ENCODE assay signal across 1 cellular context in genomic region chr19:12639901-12640613, GRCh38.
TF ChIP-seq lines count a peak whose summit lies in the region.

No MANE protein-coding gene starts in this region.

TF ChIP-seq in HepG2, 621 proteins besides CTCF, POLR2A, EP300 and RAD21 (continued from another document and continues in another):
- TF ChIP-seq, protein P1, sequence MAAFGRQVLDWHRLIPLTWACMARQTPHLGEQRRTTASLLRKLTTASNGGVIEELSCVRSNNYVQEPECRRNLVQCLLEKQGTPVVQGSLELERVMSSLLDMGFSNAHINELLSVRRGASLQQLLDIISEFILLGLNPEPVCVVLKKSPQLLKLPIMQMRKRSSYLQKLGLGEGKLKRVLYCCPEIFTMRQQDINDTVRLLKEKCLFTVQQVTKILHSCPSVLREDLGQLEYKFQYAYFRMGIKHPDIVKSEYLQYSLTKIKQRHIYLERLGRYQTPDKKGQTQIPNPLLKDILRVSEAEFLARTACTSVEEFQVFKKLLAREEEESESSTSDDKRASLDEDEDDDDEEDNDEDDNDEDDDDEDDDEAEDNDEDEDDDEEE (CRISPR knock-in tag; IDR thresholded peaks at IDR 0.05), result 0 out of 2 replicates have a peak, but pooled peaks have one; percentile 41
- no peak for TF ChIP-seq ZFP1 (CRISPR knock-in tag; IDR thresholded peaks at IDR 0.05)
- no peak for TF ChIP-seq HDAC6 (IDR thresholded peaks at IDR 0.05; ENCODE audit: low read depth, low read length)
- peak; percentile 48 for TF ChIP-seq HNRNPLL (IDR thresholded peaks at IDR 0.05; ENCODE audit: low read depth, low read length, poor library complexity, severe bottlenecking)
- TF ChIP-seq ZNF121 (CRISPR knock-in tag; IDR thresholded peaks at IDR 0.05), result peak; percentile 67
- peak; percentile 90 to 91 for TF ChIP-seq HMGXB4 (CRISPR knock-in tag; IDR thresholded peaks at IDR 0.05; ENCODE audit: borderline replicate concordance in 1 of 2, low read depth in 1 of 2)
- no peak for TF ChIP-seq ISL2 (CRISPR knock-in tag; IDR thresholded peaks at IDR 0.05)
- TF ChIP-seq SP4 (CRISPR knock-in tag; IDR thresholded peaks at IDR 0.05), result no peak
- 0 out of 2 replicates have a peak, but pooled peaks have one; percentile 60 for TF ChIP-seq ZNF34 (CRISPR knock-in tag; IDR thresholded peaks at IDR 0.05; ENCODE audit: borderline replicate concordance)
- TF ChIP-seq UBTF (CRISPR knock-in tag; IDR thresholded peaks at IDR 0.05), result peak; percentile 100
- TF ChIP-seq FOSL2 (CRISPR knock-in tag; IDR thresholded peaks at IDR 0.05), result peak; percentile 19; the same call in 1 of the 2 replicates
- TF ChIP-seq ZNF124 (CRISPR knock-in tag; IDR thresholded peaks at IDR 0.05), result peak; percentile 65; the same call in 1 of the 2 replicates
- TF ChIP-seq IKZF4 (CRISPR knock-in tag; IDR thresholded peaks at IDR 0.05; ENCODE audit: borderline replicate concordance, low read depth, not compliant biosample characterization), result peak; percentile 57
- 0 out of 2 replicates have a peak, but pooled peaks have one; percentile 4 for TF ChIP-seq HIVEP1 (CRISPR knock-in tag; IDR thresholded peaks at IDR 0.05)
- TF ChIP-seq ISX (CRISPR knock-in tag; conservative IDR thresholded peaks at IDR 0.05), result no peak
- no peak for TF ChIP-seq ZNF567 (CRISPR knock-in tag; IDR thresholded peaks at IDR 0.05; ENCODE audit: borderline replicate concordance)
- no peak for TF ChIP-seq POLR2AphosphoS2 (IDR thresholded peaks at IDR 0.05; ENCODE audit: low read depth, low read length)
- no peak for TF ChIP-seq POLR2G (IDR thresholded peaks at IDR 0.05; ENCODE audit: low read depth, low read length)
- TF ChIP-seq MXD4 (CRISPR knock-in tag; IDR thresholded peaks at IDR 0.05), result 0 out of 2 replicates have a peak, but pooled peaks have one; percentile 38
- no peak for TF ChIP-seq ZNF496 (CRISPR knock-in tag; IDR thresholded peaks at IDR 0.05; ENCODE audit: insufficient replicate concordance)
- peak; percentile 49 for TF ChIP-seq GABPB1 (CRISPR knock-in tag; IDR thresholded peaks at IDR 0.05)
- no peak for TF ChIP-seq ZNF569 (CRISPR knock-in tag; IDR thresholded peaks at IDR 0.05; ENCODE audit: borderline replicate concordance)
- no peak for TF ChIP-seq GABPA (IDR thresholded peaks at IDR 0.05; ENCODE audit: low read depth, low read length)
- 0 out of 2 replicates have a peak, but pooled peaks have one; percentile 31 for TF ChIP-seq GABPA (CRISPR knock-in tag; IDR thresholded peaks at IDR 0.05; ENCODE audit: low read depth)
- TF ChIP-seq ZBTB38 (CRISPR knock-in tag; IDR thresholded peaks at IDR 0.05), result peak; percentile 98
- 0 out of 2 replicates have a peak, but pooled peaks have one; percentile 53 for TF ChIP-seq ZSCAN29 (CRISPR knock-in tag; conservative IDR thresholded peaks at IDR 0.05)
- peak; percentile 36; the same call in 1 of the 2 replicates for TF ChIP-seq ZNF350 (CRISPR knock-in tag; IDR thresholded peaks at IDR 0.05; ENCODE audit: borderline replicate concordance, low read depth)
- TF ChIP-seq ZNF331 (CRISPR knock-in tag; IDR thresholded peaks at IDR 0.05), result 0 out of 2 replicates have a peak, but pooled peaks have one; percentile 37
- TF ChIP-seq, protein P2, sequence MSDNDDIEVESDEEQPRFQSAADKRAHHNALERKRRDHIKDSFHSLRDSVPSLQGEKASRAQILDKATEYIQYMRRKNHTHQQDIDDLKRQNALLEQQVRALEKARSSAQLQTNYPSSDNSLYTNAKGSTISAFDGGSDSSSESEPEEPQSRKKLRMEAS (IDR thresholded peaks at IDR 0.05), result peak; percentile 58; the same call in 1 of the 2 replicates
- TF ChIP-seq RBM22 (optimal IDR thresholded peaks at IDR 0.05; ENCODE audit: low read length), result no peak
- TF ChIP-seq HMGXB3 (CRISPR knock-in tag; IDR thresholded peaks at IDR 0.05; ENCODE audit: borderline replicate concordance), result peak; percentile 35; the same call in 1 of the 2 replicates
- TF ChIP-seq SOX5 (CRISPR knock-in tag; IDR thresholded peaks at IDR 0.05; ENCODE audit: borderline replicate concordance), result 0 out of 2 replicates have a peak, but pooled peaks have one; percentile 24
- TF ChIP-seq GATAD2A (CRISPR knock-in tag; IDR thresholded peaks at IDR 0.05), result peak; percentile 36; the same call in 1 of the 2 replicates
- no peak for TF ChIP-seq KIAA2018 (CRISPR knock-in tag; IDR thresholded peaks at IDR 0.05; ENCODE audit: borderline replicate concordance)
- peak; percentile 47; the same call in 1 of the 2 replicates for TF ChIP-seq ARHGAP35 (CRISPR knock-in tag; IDR thresholded peaks at IDR 0.05; ENCODE audit: borderline replicate concordance)
- no peak for TF ChIP-seq SMAD9 (CRISPR knock-in tag; IDR thresholded peaks at IDR 0.05)
- TF ChIP-seq, protein P3, sequence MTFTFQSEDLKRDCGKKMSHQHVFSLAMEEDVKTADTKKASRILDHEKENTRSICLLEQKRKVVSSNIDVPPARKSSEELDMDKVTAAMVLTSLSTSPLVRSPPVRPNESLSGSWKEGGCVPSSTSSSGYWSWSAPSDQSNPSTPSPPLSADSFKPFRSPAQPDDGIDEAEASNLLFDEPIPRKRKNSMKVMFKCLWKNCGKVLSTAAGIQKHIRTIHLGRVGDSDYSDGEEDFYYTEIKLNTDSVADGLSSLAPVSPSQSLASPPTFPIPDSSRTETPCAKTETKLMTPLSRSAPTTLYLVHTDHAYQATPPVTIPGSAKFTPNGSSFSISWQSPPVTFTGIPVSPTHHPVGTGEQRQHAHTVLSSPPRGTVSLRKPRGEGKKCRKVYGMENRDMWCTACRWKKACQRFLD (CRISPR knock-in tag; IDR thresholded peaks at IDR 0.05; ENCODE audit: borderline replicate concordance), result peak; percentile 75; the same call in 1 of the 2 replicates
- TF ChIP-seq, protein P4, sequence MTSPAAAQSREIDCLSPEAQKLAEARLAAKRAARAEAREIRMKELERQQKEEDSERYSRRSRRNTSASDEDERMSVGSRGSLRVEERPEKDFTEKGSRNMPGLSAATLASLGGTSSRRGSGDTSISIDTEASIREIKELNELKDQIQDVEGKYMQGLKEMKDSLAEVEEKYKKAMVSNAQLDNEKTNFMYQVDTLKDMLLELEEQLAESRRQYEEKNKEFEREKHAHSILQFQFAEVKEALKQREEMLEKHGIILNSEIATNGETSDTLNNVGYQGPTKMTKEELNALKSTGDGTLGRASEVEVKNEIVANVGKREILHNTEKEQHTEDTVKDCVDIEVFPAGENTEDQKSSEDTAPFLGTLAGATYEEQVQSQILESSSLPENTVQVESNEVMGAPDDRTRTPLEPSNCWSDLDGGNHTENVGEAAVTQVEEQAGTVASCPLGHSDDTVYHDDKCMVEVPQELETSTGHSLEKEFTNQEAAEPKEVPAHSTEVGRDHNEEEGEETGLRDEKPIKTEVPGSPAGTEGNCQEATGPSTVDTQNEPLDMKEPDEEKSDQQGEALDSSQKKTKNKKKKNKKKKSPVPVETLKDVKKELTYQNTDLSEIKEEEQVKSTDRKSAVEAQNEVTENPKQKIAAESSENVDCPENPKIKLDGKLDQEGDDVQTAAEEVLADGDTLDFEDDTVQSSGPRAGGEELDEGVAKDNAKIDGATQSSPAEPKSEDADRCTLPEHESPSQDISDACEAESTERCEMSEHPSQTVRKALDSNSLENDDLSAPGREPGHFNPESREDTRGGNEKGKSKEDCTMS (CRISPR knock-in tag; conservative IDR thresholded peaks at IDR 0.05), result no peak
